8 cellular contexts compared by ENCODE assay signal in the genomic region with DNA sequence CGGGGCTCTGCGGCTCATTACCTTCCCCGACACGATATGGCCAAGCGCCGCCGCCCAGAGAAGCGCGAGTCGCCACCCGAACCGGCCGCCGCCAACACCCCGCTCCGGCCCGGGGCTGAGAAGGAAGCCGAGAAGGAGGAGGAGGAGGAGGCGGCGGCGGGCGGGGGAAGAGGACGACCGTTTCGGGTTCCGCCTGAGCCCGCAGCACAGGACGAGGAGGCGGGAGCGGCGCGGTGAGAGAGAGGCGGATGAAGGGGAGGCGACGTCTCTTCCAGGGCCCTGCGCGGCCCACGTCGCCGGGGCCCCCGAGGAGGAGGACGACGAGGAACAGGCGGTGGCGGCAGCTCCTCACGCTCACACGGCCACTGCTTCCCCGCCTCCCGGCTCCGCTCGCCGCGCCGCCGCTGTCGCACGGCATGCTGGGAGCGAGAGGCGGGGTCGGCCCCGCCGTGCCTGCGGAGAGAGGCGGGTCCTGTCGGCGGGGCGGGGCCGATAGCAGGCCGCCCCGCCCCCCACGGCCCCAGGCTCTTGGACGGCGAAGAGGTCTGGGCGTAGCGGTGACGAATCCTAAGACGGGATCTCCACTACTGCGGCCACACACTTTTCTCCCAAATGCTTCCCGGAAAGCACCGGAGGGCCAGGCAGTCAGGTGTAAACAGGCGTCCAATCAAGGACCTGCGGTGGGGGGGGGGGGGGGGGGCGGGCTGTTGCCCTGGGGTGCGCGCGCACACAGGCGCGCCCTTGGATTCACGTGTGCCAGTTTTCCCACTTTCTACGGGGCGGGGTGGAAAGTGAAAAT.
DNase-seq lines count a peak whose midpoint lies in the region; ATAC-seq and TF ChIP-seq lines count a peak whose summit lies in the region.

No MANE protein-coding gene starts in this region.

- ATAC-seq in GM19455 (IDR thresholded peaks at IDR 0.05; ENCODE audit: unreplicated experiment): peak; percentile 68

- TF ChIP-seq CTCF in epithelial cell of esophagus (IDR thresholded peaks at IDR 0.05; ENCODE audit: insufficient read depth, low read depth, low read length, missing control alignments): no peak

- DNase-seq in CMK (ENCODE audit: low read depth) (peak; percentile 64), HK-2 (ENCODE audit: unreplicated experiment) (peak; percentile 97), NOMO-1 treated with DMSO at 0.1 percent for 48 hours (lab: John Stamatoyannopoulos, UW; ENCODE audit: unreplicated experiment) (peak; percentile 33), activated T-cell treated with anti-CD3 and anti-CD28 coated beads for 24 hours (ENCODE audit: low read depth) (peak; percentile 87), epithelial cell of esophagus (ENCODE audit: low read depth) (peak; percentile 100), middle frontal gyrus (ENCODE audit: extremely low spot score, low spot score) (peak; percentile 96)
- DNase-seq in stimulated activated CD8-positive, alpha-beta memory T cell treated with anti-CD3 and anti-CD28 coated beads, Interleukin-15, amount 100 ng/mL, for 48 hours (ENCODE audit: low read depth in 2 of 2): peak; percentile 87 to 92

- H3K4me3 ChIP-seq in epithelial cell of esophagus (ENCODE audit: low read length): peak overlapping the region; percentile 59

Comparison
In these comparisons a context has a peak if more than half of its experiments do, and no peak if none do; other contexts are left out.
1. Peak in every context shown above with its lines: DNase-seq, ATAC-seq and H3K4me3 ChIP-seq.
2. DNase-seq: peak in every context shown above with its lines; median percentile 100 in epithelial cell of esophagus; 97 in HK-2; 96 in middle frontal gyrus; 90 in stimulated activated CD8-positive, alpha-beta memory T cell treated with anti-CD3 and anti-CD28 coated beads, Interleukin-15, amount 100 ng/mL, for 48 hours; 87 in activated T-cell treated with anti-CD3 and anti-CD28 coated beads for 24 hours; 64 in CMK; 33 in NOMO-1 treated with DMSO at 0.1 percent for 48 hours.